In the genomic region with DNA sequence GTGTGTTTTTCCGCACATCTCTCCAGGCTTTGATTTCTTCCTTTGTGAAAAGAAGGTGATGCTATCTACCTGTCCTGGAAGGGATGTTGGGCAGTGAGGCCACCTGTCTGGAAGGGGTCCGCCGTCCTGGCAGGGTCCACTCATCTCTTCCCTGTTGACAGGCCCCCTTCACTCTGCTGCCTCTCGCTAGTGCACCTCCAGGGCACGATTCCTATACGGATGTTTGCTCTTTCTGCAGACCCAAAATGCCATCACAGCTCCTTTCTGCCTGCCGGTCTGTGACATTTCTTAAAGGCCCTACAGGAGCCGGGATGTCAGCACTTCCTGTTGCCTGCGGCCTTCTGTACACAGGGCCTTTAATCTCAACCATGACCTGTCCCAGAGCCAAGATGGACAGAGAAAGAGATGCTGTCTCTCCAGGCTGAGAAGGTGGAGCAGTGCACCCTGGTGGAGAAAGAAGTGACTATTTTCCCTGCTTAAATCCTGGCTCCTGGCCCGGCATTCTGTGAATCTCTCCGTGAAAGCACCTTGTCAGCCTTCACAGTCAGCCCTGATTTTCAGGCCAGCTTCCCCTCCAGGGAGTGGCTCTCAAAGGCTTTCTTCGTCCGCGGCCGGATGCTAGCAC, we compare ENCODE assay signal across 10 cellular contexts. TPM values are rescaled to one million over a fixed set of nuclear protein-coding genes. Genes with fewer than 3 reads are reported as not detected.
DNase-seq lines count a peak whose midpoint lies in the region; ATAC-seq and TF ChIP-seq lines count a peak whose summit lies in the region.
"Had no signal": no experiment of that assay in that cellular context is flagged by ENCODE, and none has a peak within 500 bp of the region (broad histone marks: within the 10 kb centered on the region; RNA-seq: fewer than 3 reads in every experiment).

No MANE protein-coding gene starts in this region.

- DNase-seq in GM23248 (peak; percentile 59), SW480 (ENCODE audit: low spot score) (peak; percentile 23), Right ventricle myocardium superior (no peak), prostate gland (ENCODE audit: low spot score) (peak; percentile 68), NCI-H1092 (lab: John Stamatoyannopoulos, UW) (no peak), endothelial cell (ENCODE audit: low spot score) (no peak), COR-L47 (lab: John Stamatoyannopoulos, UW) (no peak)
- DNase-seq: activated B cell treated with CpG ODN at 0.5 μM for 24 hours; stimulated activated CD4-positive, alpha-beta T cell treated with anti-CD3 and anti-CD28 coated beads, Interleukin-12 subunit alpha, Interleukin-12 subunit beta, amount 100 ng/mL, for 4 hours had no signal

- H3K9me3 ChIP-seq in GM23248 (ENCODE audit: low read depth): no peaks in the 10 kb centered on the region
- no peaks in the 10 kb centered on the region for H3K9me3 ChIP-seq in prostate gland

- H3K27me3 Mint-ChIP-seq in endothelial cell (ENCODE audit: unreplicated experiment): peaks cover 17% of the 10 kb centered on the region

- no peaks in the 10 kb centered on the region for H3K4me1 Mint-ChIP-seq in endothelial cell (ENCODE audit: unreplicated experiment)
- H3K4me1 Mint-ChIP-seq: activated B cell treated with CpG ODN at 0.5 μM for 24 hours had no signal

- H3K27ac ChIP-seq in GM23248: no peak overlapping the region
- no peak overlapping the region for H3K27ac ChIP-seq in prostate gland

- H3K36me3 ChIP-seq in GM23248 (ENCODE audit: low read depth) (no peaks in the 10 kb centered on the region), prostate gland (no peaks in the 10 kb centered on the region)

- peak; percentile 59 for ATAC-seq in Right ventricle myocardium superior (ENCODE audit: poor library complexity)
- no peak for ATAC-seq in GM19455 (IDR thresholded peaks at IDR 0.05; ENCODE audit: unreplicated experiment)

- H3K4me3 ChIP-seq in GM23248: no peak overlapping the region
- no peak overlapping the region for H3K4me3 ChIP-seq in prostate gland

- H4K20me1 ChIP-seq in GM23248 (ENCODE audit: insufficient read depth): no peaks in the 10 kb centered on the region

- H3K27me3 ChIP-seq in GM23248 (replicated peaks; ENCODE audit: insufficient read depth) (peaks cover 10% of the 10 kb centered on the region; the same call in 1 of the 2 replicates), prostate gland (replicated peaks; ENCODE audit: insufficient read depth) (no peaks in the 10 kb centered on the region)

- H3K9me3 Mint-ChIP-seq in endothelial cell (ENCODE audit: unreplicated experiment): no peaks in the 10 kb centered on the region
- H3K9me3 Mint-ChIP-seq: activated B cell treated with CpG ODN at 0.5 μM for 24 hours had no signal

- H3K9me2 ChIP-seq in GM23248 (ENCODE audit: insufficient read depth): no peaks in the 10 kb centered on the region

- no peaks in the 10 kb centered on the region for H3F3A ChIP-seq in GM23248 (ENCODE audit: insufficient read depth)

- H3K36me3 Mint-ChIP-seq in endothelial cell (ENCODE audit: low read depth, unreplicated experiment): peaks cover 4% of the 10 kb centered on the region

- H3K27ac Mint-ChIP-seq in endothelial cell (ENCODE audit: unreplicated experiment): no peak overlapping the region
- H3K27ac Mint-ChIP-seq: activated B cell treated with CpG ODN at 0.5 μM for 24 hours had no signal

- WGBS in GM23248 (ENCODE audit: low coverage in 1 of 2, low lambda C conversion rate in 2 of 2, missing lambda C conversion rate in 2 of 2), 2 experiments: 49 to 51% methylated on average over 15 of the region's 15 CpGs
- 72% methylated on average over 15 of the region's 15 CpGs for WGBS in prostate gland

- TF ChIP-seq POLR2A in prostate gland (IDR thresholded peaks at IDR 0.05): no peak

- no peak overlapping the region for H2AFZ ChIP-seq in GM23248

- TF ChIP-seq CTCF in prostate gland (IDR thresholded peaks at IDR 0.05): peak in 3 of 4 experiments; percentile 39 to 58 (median 51)
- TF ChIP-seq CTCF in endothelial cell (IDR thresholded peaks at IDR 0.05; ENCODE audit: unreplicated experiment): no peak

- H3K4me1 ChIP-seq in GM23248 (ENCODE audit: insufficient read depth) (no peaks in the 10 kb centered on the region), prostate gland (replicated peaks) (no peaks in the 10 kb centered on the region)

- no peak overlapping the region for H3K4me3 Mint-ChIP-seq in endothelial cell (ENCODE audit: unreplicated experiment)
- H3K4me3 Mint-ChIP-seq: activated B cell treated with CpG ODN at 0.5 μM for 24 hours had no signal

- no peak overlapping the region for H3K9ac ChIP-seq in GM23248

- intact Hi-C loops in Right ventricle myocardium superior (cut with DNase I) (no loop called here), prostate gland (cut with DNase I) (no loop called here)

- no peak overlapping the region for H3K4me2 ChIP-seq in GM23248 (ENCODE audit: unreplicated experiment)

- in situ Hi-C loops in GM23248 (cut with MboI): no loop called here

- H3K79me2 ChIP-seq in GM23248 (ENCODE audit: insufficient read depth): no peaks in the 10 kb centered on the region

RNA-seq across cellular contexts. Expression of a gene that starts 7.4 kb away (rescaled TPM):
- total RNA-seq in GM23248 (2014; rRNA removed; shearing (Covaris generic)): not detected in 2 replicates
- not detected in 2 replicates for polyA plus RNA-seq in GM23248 (2016; fragmentation: Nextera tagmentation; extraction: Ambion mirVana)
- total RNA-seq in Right ventricle myocardium superior (not detected), prostate gland (10 to 100 TPM in 1 of 2 donors, 1 to 10 TPM in 1; 4.7 to 11.6 TPM), endothelial cell (ENCODE audit: unreplicated experiment) (not detected)
- total RNA-seq: activated B cell treated with CpG ODN at 0.5 μM for 24 hours had no signal

Comparison
In these comparisons a context has a peak if more than half of its experiments do, and no peak if none do; other contexts are left out.
1. DNase-seq: peak in GM23248 (single experiment), SW480 (single experiment) and prostate gland (single experiment); none in Right ventricle myocardium superior (single experiment), NCI-H1092 (single experiment), endothelial cell (single experiment) and COR-L47 (single experiment).